ENCODE assay signal across 8 cellular contexts in the genomic region with DNA sequence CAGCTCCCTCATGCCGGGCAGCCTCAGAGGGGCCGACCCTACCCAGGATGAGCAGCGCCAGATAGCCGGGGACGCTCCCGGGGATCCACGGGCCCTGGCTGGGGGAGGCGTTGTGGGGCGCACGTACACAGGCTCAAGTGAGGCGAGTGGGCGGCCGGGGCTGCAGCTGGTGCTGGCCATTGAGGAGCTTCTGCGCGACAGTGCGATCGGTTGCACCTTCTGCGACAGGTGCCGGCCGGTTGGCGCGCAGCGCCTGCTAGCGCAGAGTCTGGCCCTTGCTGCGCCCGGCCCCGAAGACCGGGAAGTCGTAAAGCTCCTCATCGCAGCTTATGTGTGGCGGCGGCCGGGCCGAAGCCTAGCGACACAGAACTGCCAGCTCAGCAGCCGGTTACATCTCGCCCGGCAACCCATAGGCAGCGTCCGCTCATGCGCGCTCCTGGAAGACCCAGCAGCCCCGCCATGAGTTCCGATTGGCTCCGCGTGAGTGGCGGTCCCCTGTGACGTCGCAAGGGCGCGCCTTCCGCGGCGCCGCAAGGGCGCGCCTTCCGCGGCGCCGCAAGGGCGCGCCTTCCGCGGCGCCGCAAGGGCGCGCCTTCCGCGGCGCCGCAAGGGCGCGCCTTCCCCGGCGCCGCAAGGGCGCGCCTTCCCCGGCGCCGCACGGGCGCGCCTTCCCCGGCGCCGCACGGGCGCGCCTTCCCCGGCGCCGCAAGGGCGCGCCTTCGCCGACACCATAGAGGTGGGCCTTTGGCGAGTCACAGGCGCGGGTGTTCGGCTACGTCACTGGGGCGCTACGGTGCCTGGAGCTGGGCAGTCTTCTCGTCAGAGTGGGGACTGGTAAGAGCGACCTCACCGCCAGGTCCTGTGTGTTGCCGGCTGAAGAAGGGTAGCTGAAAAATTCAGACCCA.
DNase-seq lines count a peak whose midpoint lies in the region; ATAC-seq and TF ChIP-seq lines count a peak whose summit lies in the region.
"Not testable (repeated sequence)": the region's sequence is repeated elsewhere in the genome, so short reads cannot be mapped to it uniquely, and the experiment has no call there.

No MANE protein-coding gene starts in this region.

- H3K4me1 Mint-ChIP-seq in Calu3 (ENCODE audit: low read depth, unreplicated experiment); mesothelial cell of epicardium: not testable (repeated sequence)

- CTCF ChIA-PET in Calu3 (lab: Charles Lee) = interaction anchor here (0.6 kb wide), 1 partner anchor 318 kb away, joined by 7 read pairs; no protein-coding TSS in a partner anchor

- not testable (repeated sequence) for BruUV-seq in Calu3 (replicated peaks; lab: Mats Ljungman, UMichigan)

- not testable (repeated sequence) for TF ChIP-seq CTCF in Calu3 (IDR thresholded peaks at IDR 0.05; ENCODE audit: unreplicated experiment); mesothelial cell of epicardium (IDR thresholded peaks at IDR 0.05; ENCODE audit: unreplicated experiment)

- peak overlapping the region; percentile 90 for H3K27ac Mint-ChIP-seq in Calu3 (ENCODE audit: unreplicated experiment)
- peak overlapping the region; percentile 96 for H3K27ac Mint-ChIP-seq in mesothelial cell of epicardium

- peaks cover 18% of the 10 kb centered on the region for H3K36me3 Mint-ChIP-seq in Calu3 (ENCODE audit: insufficient read depth, unreplicated experiment)
- H3K36me3 Mint-ChIP-seq in mesothelial cell of epicardium = not testable (repeated sequence)

- H3K4me3 Mint-ChIP-seq in Calu3 (ENCODE audit: low read depth, unreplicated experiment) = peak overlapping the region; percentile 95
- peak overlapping the region; percentile 72 for H3K4me3 Mint-ChIP-seq in mesothelial cell of epicardium

- ATAC-seq in GM21367 (IDR thresholded peaks at IDR 0.05; ENCODE audit: unreplicated experiment) = peak; percentile 99

- DNase-seq in Calu3 (peak; percentile 91), HPDE6-E6E7 (ENCODE audit: extremely low spot score) (peak; percentile 35), NK-92 (lab: John Stamatoyannopoulos, UW; ENCODE audit: unreplicated experiment) (peak; percentile 58), mesothelial cell of epicardium (ENCODE audit: low spot score in 2 of 2, unreplicated experiment in 2 of 2) (peak; percentile 63 to 77)
- DNase-seq in activated CD8-positive, alpha-beta memory T cell treated with anti-CD3 and anti-CD28 coated beads for 4 hours (ENCODE audit: low read depth in 2 of 2) = peak; percentile 81 to 86
- peak; percentile 86 for DNase-seq in effector CD8-positive, alpha-beta T cell (lab: John Stamatoyannopoulos, UW)
- peak; percentile 81 to 91 for DNase-seq in stimulated activated CD8-positive, alpha-beta memory T cell treated with anti-CD3 and anti-CD28 coated beads, Interleukin-15, amount 100 ng/mL, for 4 hours (ENCODE audit: low read depth in 2 of 2)

- intact Hi-C loops in Calu3 (cut with micrococcal nuclease; ENCODE audit: unreplicated experiment) = not testable (repeated sequence)

- H3K27me3 Mint-ChIP-seq in Calu3 (ENCODE audit: unreplicated experiment); mesothelial cell of epicardium (ENCODE audit: low read depth): not testable (repeated sequence)

- not testable (repeated sequence) for H3K9me3 Mint-ChIP-seq in Calu3 (ENCODE audit: low read depth, unreplicated experiment); mesothelial cell of epicardium

Comparison
In these comparisons a context has a peak if more than half of its experiments do, and no peak if none do; other contexts are left out.
1. Peak in every context shown above with its lines: DNase-seq and ATAC-seq.
2. DNase-seq: peak in every context shown above with its lines; median percentile 91 in Calu3; 86 in effector CD8-positive, alpha-beta T cell; 86 in stimulated activated CD8-positive, alpha-beta memory T cell treated with anti-CD3 and anti-CD28 coated beads, Interleukin-15, amount 100 ng/mL, for 4 hours; 84 in activated CD8-positive, alpha-beta memory T cell treated with anti-CD3 and anti-CD28 coated beads for 4 hours; 70 in mesothelial cell of epicardium; 58 in NK-92; 35 in HPDE6-E6E7.